Comparison of ENCODE assay signal across 14 cellular contexts in the genomic region with DNA sequence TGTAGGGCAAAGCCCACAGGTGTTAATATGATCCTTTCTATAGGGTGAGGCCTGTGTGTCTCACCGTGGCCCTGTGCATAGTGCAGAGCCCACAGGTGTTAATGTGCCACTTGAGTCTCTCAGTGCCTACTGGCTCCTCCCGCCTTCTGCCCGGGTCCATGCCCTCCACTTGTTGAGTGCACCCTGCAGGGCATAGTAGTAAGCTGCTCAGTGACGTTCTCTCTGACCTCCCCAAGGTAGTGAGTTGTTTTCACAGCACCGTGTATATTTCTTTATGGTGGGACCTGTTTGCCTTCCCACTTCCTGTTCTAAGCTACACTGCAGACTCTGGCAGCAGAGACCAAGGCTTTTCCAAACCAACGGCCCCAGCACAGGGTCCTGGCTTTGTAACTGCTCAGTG.
DNase-seq lines count a peak whose midpoint lies in the region; ATAC-seq and TF ChIP-seq lines count a peak whose summit lies in the region.
"Had no signal": no experiment of that assay in that cellular context is flagged by ENCODE, and none has a peak within 500 bp of the region (broad histone marks: within the 10 kb centered on the region; RNA-seq: fewer than 3 reads in every experiment).

No MANE protein-coding gene starts in this region.

- H3K27ac Mint-ChIP-seq in activated T-cell treated with anti-CD3 and anti-CD28 coated beads, Interleukin-2, amount 50 U/mL, for 24 hours: peak overlapping the region; percentile 44
- H3K27ac Mint-ChIP-seq in stimulated activated naive B cell treated with anti-CD40 and anti-IgM and Interleukin-4, amounts not matched to agents 10 μg/mL and 1 μg/mL and 100 μg/mL, for 72 hours: peak overlapping the region; percentile 20

- H3K4me1 Mint-ChIP-seq in activated T-cell treated with anti-CD3 and anti-CD28 coated beads, Interleukin-2, amount 50 U/mL, for 24 hours (ENCODE audit: low read depth): peaks cover 2% of the 10 kb centered on the region
- H3K4me1 Mint-ChIP-seq in stimulated activated naive B cell treated with anti-CD40 and anti-IgM and Interleukin-4, amounts not matched to agents 10 μg/mL and 1 μg/mL and 100 μg/mL, for 72 hours: peaks cover 15 to 17% of the 10 kb centered on the region in 2 donors

- peaks cover 0 to 5% of the 10 kb centered on the region in 2 donors for H3K4me1 ChIP-seq in left lung
- H3K4me1 ChIP-seq: psoas muscle had no signal

- H3K36me3 Mint-ChIP-seq in activated T-cell treated with anti-CD3 and anti-CD28 coated beads, Interleukin-2, amount 50 U/mL, for 24 hours (ENCODE audit: low read depth): peaks cover 96% of the 10 kb centered on the region
- H3K36me3 Mint-ChIP-seq in stimulated activated naive B cell treated with anti-CD40 and anti-IgM and Interleukin-4, amounts not matched to agents 10 μg/mL and 1 μg/mL and 100 μg/mL, for 72 hours: peaks cover 57 to 85% of the 10 kb centered on the region in 2 donors

- no peaks in the 10 kb centered on the region for H3K9me3 ChIP-seq in left lung
- H3K9me3 ChIP-seq: psoas muscle had no signal

- no peaks in the 10 kb centered on the region for H3K27me3 ChIP-seq in left lung

- no peak for DNase-seq in activated T-cell treated with anti-CD3 and anti-CD28 coated beads, Interleukin-2, amount 50 U/mL, for 24 hours
- no peak for DNase-seq in activated T-cell treated with anti-CD3 and anti-CD28 coated beads, Interleukin-2, amount 50 U/mL, for 48 hours
- DNase-seq in NCI-H345 treated with DMSO at 0.1 percent for 48 hours (lab: John Stamatoyannopoulos, UW; ENCODE audit: unreplicated experiment) (peak; percentile 4), left lung (no peak), T-helper 9 cell (no peak)
- DNase-seq in stimulated activated naive B cell treated with anti-CD40 and anti-IgM and Interleukin-4, amounts not matched to agents 10 μg/mL and 1 μg/mL and 100 μg/mL, for 72 hours: no peak
- DNase-seq: activated CD4-positive, CD25-positive, alpha-beta regulatory T cell treated with anti-CD3 and anti-CD28 coated beads, Interleukin-2, amount 50 U/mL, for 72 hours; amniotic stem cell; KBM-7; left ventricle myocardium superior; psoas muscle; SHP77 had no signal

- intact Hi-C loops in left lung (cut with DNase I): no loop called here

- H3K27ac ChIP-seq in left lung: no peak overlapping the region
- H3K27ac ChIP-seq: psoas muscle had no signal

- peaks cover 0 to 100% of the 10 kb centered on the region in 2 donors for H3K36me3 ChIP-seq in left lung

- no peak overlapping the region for H3K4me3 Mint-ChIP-seq in activated T-cell treated with anti-CD3 and anti-CD28 coated beads, Interleukin-2, amount 50 U/mL, for 24 hours
- H3K4me3 Mint-ChIP-seq in stimulated activated naive B cell treated with anti-CD40 and anti-IgM and Interleukin-4, amounts not matched to agents 10 μg/mL and 1 μg/mL and 100 μg/mL, for 72 hours: no peak overlapping the region

- no peaks in the 10 kb centered on the region for H3K27me3 Mint-ChIP-seq in activated T-cell treated with anti-CD3 and anti-CD28 coated beads, Interleukin-2, amount 50 U/mL, for 24 hours
- no peaks in the 10 kb centered on the region for H3K27me3 Mint-ChIP-seq in stimulated activated naive B cell treated with anti-CD40 and anti-IgM and Interleukin-4, amounts not matched to agents 10 μg/mL and 1 μg/mL and 100 μg/mL, for 72 hours

- H3K9me3 Mint-ChIP-seq in activated T-cell treated with anti-CD3 and anti-CD28 coated beads, Interleukin-2, amount 50 U/mL, for 24 hours: no peaks in the 10 kb centered on the region
- peaks cover 0 to 2% of the 10 kb centered on the region in 2 donors for H3K9me3 Mint-ChIP-seq in stimulated activated naive B cell treated with anti-CD40 and anti-IgM and Interleukin-4, amounts not matched to agents 10 μg/mL and 1 μg/mL and 100 μg/mL, for 72 hours

- TF ChIP-seq CTCF in left lung (IDR thresholded peaks at IDR 0.05): no peak

- ATAC-seq in left lung: peak; percentile 50
- ATAC-seq in stimulated activated naive B cell treated with anti-CD40 and anti-IgM and Interleukin-4, amounts not matched to agents 10 μg/mL and 1 μg/mL and 100 μg/mL, for 72 hours (replicated peaks): no peak
- no peak for ATAC-seq in HG03442 (IDR thresholded peaks at IDR 0.05; ENCODE audit: unreplicated experiment)
- ATAC-seq in HG02678 (IDR thresholded peaks at IDR 0.05; ENCODE audit: unreplicated experiment): no peak
- ATAC-seq: left ventricle myocardium superior had no signal

- no peak overlapping the region for H3K4me3 ChIP-seq in left lung
- H3K4me3 ChIP-seq: psoas muscle had no signal
